ENCODE assay signal across 1 cellular context in the genomic region with DNA sequence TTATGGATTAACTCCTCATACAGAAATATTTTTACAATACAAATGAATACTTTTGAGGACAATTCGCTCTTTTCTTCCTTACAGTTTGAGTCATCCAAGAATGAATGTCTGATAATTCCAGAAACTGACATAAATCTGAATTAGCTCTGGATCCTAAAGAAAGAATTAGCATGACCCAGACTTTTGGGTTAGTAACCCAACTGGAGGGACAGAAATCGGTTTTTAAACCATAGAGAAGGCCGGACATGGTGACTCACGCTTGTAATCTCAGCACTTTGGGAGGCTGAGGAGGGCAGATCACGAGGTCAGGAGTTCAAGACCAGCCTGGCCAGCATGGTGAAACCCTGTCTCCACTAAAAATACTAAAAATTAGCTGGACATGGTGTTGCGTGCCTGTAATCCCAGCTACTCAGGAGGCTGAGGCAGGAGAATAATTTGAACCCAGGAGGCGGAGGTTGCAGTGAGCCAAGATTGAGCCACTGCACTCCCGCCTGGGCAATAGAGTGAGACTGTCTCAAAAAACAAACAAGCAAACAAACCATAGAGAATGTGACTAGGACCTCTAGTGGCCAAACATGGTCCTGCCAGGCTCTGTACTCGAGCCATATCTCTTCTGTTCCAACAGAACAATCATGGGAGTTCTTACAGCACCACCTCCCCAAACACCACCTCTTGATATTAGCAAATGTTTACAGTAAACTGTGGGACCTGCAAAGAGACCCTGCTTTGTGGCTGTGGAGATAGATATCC.
TF ChIP-seq lines count a peak whose summit lies in the region.

No MANE protein-coding gene starts in this region.

TF ChIP-seq in HepG2, 621 proteins besides CTCF, POLR2A, EP300 and RAD21 (continued from another document):
- TF ChIP-seq, protein P1, sequence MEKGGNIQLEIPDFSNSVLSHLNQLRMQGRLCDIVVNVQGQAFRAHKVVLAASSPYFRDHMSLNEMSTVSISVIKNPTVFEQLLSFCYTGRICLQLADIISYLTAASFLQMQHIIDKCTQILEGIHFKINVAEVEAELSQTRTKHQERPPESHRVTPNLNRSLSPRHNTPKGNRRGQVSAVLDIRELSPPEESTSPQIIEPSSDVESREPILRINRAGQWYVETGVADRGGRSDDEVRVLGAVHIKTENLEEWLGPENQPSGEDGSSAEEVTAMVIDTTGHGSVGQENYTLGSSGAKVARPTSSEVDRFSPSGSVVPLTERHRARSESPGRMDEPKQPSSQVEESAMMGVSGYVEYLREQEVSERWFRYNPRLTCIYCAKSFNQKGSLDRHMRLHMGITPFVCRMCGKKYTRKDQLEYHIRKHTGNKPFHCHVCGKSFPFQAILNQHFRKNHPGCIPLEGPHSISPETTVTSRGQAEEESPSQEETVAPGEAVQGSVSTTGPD (CRISPR knock-in tag; IDR thresholded peaks at IDR 0.05): no peak
- TF ChIP-seq ZNF263 (CRISPR knock-in tag; IDR thresholded peaks at IDR 0.05): no peak
- no peak for TF ChIP-seq MXD4 (CRISPR knock-in tag; IDR thresholded peaks at IDR 0.05)
- no peak for TF ChIP-seq NR2F2 (IDR thresholded peaks at IDR 0.05; ENCODE audit: borderline replicate concordance, low read depth)
- no peak for TF ChIP-seq ZNF7 (CRISPR knock-in tag; IDR thresholded peaks at IDR 0.05)
- TF ChIP-seq, protein P2, sequence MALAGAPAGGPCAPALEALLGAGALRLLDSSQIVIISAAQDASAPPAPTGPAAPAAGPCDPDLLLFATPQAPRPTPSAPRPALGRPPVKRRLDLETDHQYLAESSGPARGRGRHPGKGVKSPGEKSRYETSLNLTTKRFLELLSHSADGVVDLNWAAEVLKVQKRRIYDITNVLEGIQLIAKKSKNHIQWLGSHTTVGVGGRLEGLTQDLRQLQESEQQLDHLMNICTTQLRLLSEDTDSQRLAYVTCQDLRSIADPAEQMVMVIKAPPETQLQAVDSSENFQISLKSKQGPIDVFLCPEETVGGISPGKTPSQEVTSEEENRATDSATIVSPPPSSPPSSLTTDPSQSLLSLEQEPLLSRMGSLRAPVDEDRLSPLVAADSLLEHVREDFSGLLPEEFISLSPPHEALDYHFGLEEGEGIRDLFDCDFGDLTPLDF (CRISPR knock-in tag; IDR thresholded peaks at IDR 0.05): no peak
- no peak for TF ChIP-seq JDP2 (CRISPR knock-in tag; IDR thresholded peaks at IDR 0.05; ENCODE audit: borderline replicate concordance)
- no peak for TF ChIP-seq ZNF790 (CRISPR knock-in tag; IDR thresholded peaks at IDR 0.05; ENCODE audit: borderline replicate concordance)
